9 cellular contexts compared by ENCODE assay signal in the genomic region with DNA sequence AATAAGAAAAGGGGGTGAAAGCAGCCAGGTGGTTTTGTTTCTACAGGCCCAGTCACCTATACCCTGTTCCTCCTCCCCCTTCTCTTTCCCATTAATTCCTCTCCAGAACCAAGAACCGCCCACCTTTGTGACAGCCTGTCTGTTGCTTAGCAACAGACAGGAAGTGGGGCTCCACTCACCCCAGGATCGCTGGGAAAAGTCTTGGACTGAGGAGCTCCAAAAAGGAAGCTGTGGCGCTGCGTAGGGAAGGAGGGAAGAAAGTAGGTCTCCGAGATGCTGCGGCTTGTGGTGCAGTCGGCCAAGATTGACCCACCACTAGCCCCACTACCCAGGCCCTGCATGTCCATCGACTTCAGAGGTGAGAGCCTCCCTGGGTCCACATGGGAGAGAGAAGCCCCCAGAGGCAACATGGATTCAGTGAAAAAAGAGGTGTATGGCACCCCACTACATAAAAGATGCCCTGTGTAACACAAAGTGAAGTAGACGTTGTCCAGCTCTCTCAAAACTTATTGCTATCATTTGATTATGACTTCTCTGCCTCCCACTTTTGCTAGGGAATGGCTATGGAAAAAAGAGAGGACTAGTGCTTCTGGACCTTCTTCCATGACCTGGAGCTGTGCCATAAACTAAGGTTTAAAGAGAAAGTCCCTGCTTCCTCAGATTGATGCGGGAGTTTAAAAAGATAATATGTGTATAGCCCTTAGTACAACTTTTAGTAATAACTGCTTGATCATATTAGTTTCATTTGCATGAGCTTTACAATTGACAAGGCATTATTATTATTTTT. TPM values are rescaled to one million over a fixed set of nuclear protein-coding genes. Genes with fewer than 3 reads are reported as not detected.
DNase-seq lines count a peak whose midpoint lies in the region; ATAC-seq and TF ChIP-seq lines count a peak whose summit lies in the region.
"Had no signal": no experiment of that assay in that cellular context is flagged by ENCODE, and none has a peak within 500 bp of the region (broad histone marks: within the 10 kb centered on the region; RNA-seq: fewer than 3 reads in every experiment).

A gene (plus strand): TSS at position 201 of the 787 bp plus-strand sequence. CDS start 73 bp downstream, at position 274.

- intact Hi-C loops in CD4-positive, alpha-beta T cell (cut with DNase I, micrococcal nuclease), result no loop called here

- peak within 1 kb of the TSS; percentile 93 for H3K4me2 ChIP-seq in osteoblast (ENCODE audit: insufficient read depth, low read length)

- H3K4me3 Mint-ChIP-seq in CD4-positive, alpha-beta T cell, result no peak within 1 kb of the TSS
- H3K4me3 Mint-ChIP-seq in activated naive CD8-positive, alpha-beta T cell treated with anti-CD3 and anti-CD28 coated beads for 36 hours, result no peak within 1 kb of the TSS
- H3K4me3 Mint-ChIP-seq: activated B cell treated with CpG ODN at 0.5 μM for 24 hours had no signal

- peaks cover 8% of the 10 kb centered on the region for H3K4me1 ChIP-seq in osteoblast (ENCODE audit: insufficient read depth, low read length)

- H3K27me3 Mint-ChIP-seq in CD4-positive, alpha-beta T cell, result no peaks in the 10 kb centered on the region
- peaks cover 4% of the 10 kb centered on the region for H3K27me3 Mint-ChIP-seq in activated naive CD8-positive, alpha-beta T cell treated with anti-CD3 and anti-CD28 coated beads for 36 hours
- H3K27me3 Mint-ChIP-seq: activated B cell treated with CpG ODN at 0.5 μM for 24 hours had no signal

- H4K20me1 ChIP-seq in osteoblast (ENCODE audit: insufficient read depth, low read length), result no peaks in the 10 kb centered on the region

- H3K4me1 Mint-ChIP-seq in CD4-positive, alpha-beta T cell (ENCODE audit: low read depth), result peaks cover 6% of the 10 kb centered on the region
- H3K4me1 Mint-ChIP-seq in activated naive CD8-positive, alpha-beta T cell treated with anti-CD3 and anti-CD28 coated beads for 36 hours, result peaks cover 8% of the 10 kb centered on the region

- peak within 1 kb of the TSS; percentile 80 for H3K4me3 ChIP-seq in osteoblast (ENCODE audit: insufficient read depth, low read length)

- no peaks in the 10 kb centered on the region for H3K27me3 ChIP-seq in osteoblast (ENCODE audit: insufficient read depth, low read length)
- H3K27me3 ChIP-seq in CD4-positive, alpha-beta T cell (ENCODE audit: control insufficient read depth, insufficient read depth, low read length), result no peaks in the 10 kb centered on the region

- DNase-seq in EL (peak; percentile 80), NCI-H524 treated with DMSO at 0.1 percent for 48 hours (lab: John Stamatoyannopoulos, UW) (peak; percentile 7), fibroblast of peridontal ligament (ENCODE audit: extremely low read depth) (peak; percentile 49), osteoblast (ENCODE audit: insufficient read length, low spot score, missing footprints) (peak; percentile 92), NCI-H2029 (lab: John Stamatoyannopoulos, UW) (no peak)
- no peak for DNase-seq in CD4-positive, alpha-beta T cell
- no peak for DNase-seq in activated naive CD8-positive, alpha-beta T cell treated with anti-CD3 and anti-CD28 coated beads for 36 hours
- DNase-seq: activated B cell treated with CpG ODN at 0.5 μM for 24 hours had no signal

- H3K9me3 ChIP-seq in osteoblast (ENCODE audit: low read depth, low read length), result no peaks in the 10 kb centered on the region
- H3K9me3 ChIP-seq in CD4-positive, alpha-beta T cell (ENCODE audit: control insufficient read depth, low read length), result no peaks in the 10 kb centered on the region

- peaks cover 1% of the 10 kb centered on the region for H3K36me3 Mint-ChIP-seq in CD4-positive, alpha-beta T cell (ENCODE audit: low read depth)
- no peaks in the 10 kb centered on the region for H3K36me3 Mint-ChIP-seq in activated naive CD8-positive, alpha-beta T cell treated with anti-CD3 and anti-CD28 coated beads for 36 hours

- no peaks in the 10 kb centered on the region for H3K36me3 ChIP-seq in osteoblast (ENCODE audit: insufficient read depth, low read length)

- CTCF ChIA-PET in CD4-positive, alpha-beta T cell (lab: Charles Lee), result no interaction called here

- TF ChIP-seq CTCF in osteoblast (IDR thresholded peaks at IDR 0.05; ENCODE audit: extremely low read depth, low read depth, low read length), result no peak
- no peak for TF ChIP-seq CTCF in CD4-positive, alpha-beta T cell (IDR thresholded peaks at IDR 0.05)

- POLR2A ChIA-PET in CD4-positive, alpha-beta T cell (lab: Charles Lee), result no interaction called here

- H3K27ac Mint-ChIP-seq in CD4-positive, alpha-beta T cell, result no peak within 1 kb of the TSS
- no peak within 1 kb of the TSS for H3K27ac Mint-ChIP-seq in activated naive CD8-positive, alpha-beta T cell treated with anti-CD3 and anti-CD28 coated beads for 36 hours
- H3K27ac Mint-ChIP-seq: activated B cell treated with CpG ODN at 0.5 μM for 24 hours had no signal

- H3K27ac ChIP-seq in osteoblast (ENCODE audit: low read depth, low read length), result peak within 1 kb of the TSS; percentile 70
- H3K27ac ChIP-seq in CD4-positive, alpha-beta T cell (ENCODE audit: low read depth, low read length), result no peak within 1 kb of the TSS

- H3K79me2 ChIP-seq in osteoblast (ENCODE audit: insufficient read depth, low read length), result peaks cover under 1% of the 10 kb centered on the region

- H2AFZ ChIP-seq in osteoblast (ENCODE audit: low read length), result peak within 1 kb of the TSS; percentile 99

- no peak for ATAC-seq in HG02885 (IDR thresholded peaks at IDR 0.05; ENCODE audit: poor library complexity, unreplicated experiment)
- ATAC-seq in CD4-positive, alpha-beta T cell (ENCODE audit: poor library complexity), result no peak

- no peaks in the 10 kb centered on the region for H3K9me3 Mint-ChIP-seq in CD4-positive, alpha-beta T cell
- H3K9me3 Mint-ChIP-seq in activated naive CD8-positive, alpha-beta T cell treated with anti-CD3 and anti-CD28 coated beads for 36 hours, result no peaks in the 10 kb centered on the region
- H3K9me3 Mint-ChIP-seq: activated B cell treated with CpG ODN at 0.5 μM for 24 hours had no signal

RNA-seq across cellular contexts. Expression of the gene that starts here (rescaled TPM):
- 1.1 and 1.2 TPM in 2 replicates for total RNA-seq in osteoblast
- total RNA-seq in CD4-positive, alpha-beta T cell, result not detected
- total RNA-seq in activated naive CD8-positive, alpha-beta T cell treated with anti-CD3 and anti-CD28 coated beads for 36 hours, result not detected
- total RNA-seq: activated B cell treated with CpG ODN at 0.5 μM for 24 hours had no signal

Comparison
In these comparisons a context has a peak if more than half of its experiments do, and no peak if none do; other contexts are left out.
1. DNase-seq: peak in EL (single experiment), NCI-H524 treated with DMSO at 0.1 percent for 48 hours (single experiment), fibroblast of peridontal ligament (single experiment) and osteoblast (single experiment); none in CD4-positive, alpha-beta T cell (0 of 10), activated naive CD8-positive, alpha-beta T cell treated with anti-CD3 and anti-CD28 coated beads for 36 hours (single experiment) and NCI-H2029 (single experiment).